ENCODE assay signal across 8 cellular contexts in the genomic region with DNA sequence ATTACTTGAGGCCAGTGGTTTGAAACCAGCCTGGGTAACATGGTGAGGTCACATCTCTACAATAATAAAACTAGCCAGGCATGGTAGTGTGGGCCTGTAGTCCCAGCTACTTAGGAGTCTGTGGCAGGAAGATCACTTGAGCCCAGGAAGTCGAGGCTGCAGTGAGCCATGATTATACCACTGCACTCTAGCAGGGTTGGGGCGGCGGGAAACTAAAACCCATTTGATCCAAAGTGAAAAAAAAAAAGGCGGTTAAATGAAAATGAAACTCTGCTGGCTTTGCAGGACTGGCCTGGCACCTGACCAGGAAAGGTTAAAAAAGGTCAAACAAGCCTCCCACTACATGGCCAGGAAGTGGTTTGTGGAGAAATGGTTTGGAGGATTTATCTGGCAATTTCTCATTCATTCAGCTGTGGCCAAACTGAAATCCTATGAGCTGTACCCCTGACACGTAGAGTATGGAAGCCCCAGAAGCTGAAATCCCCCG. TPM values are rescaled to one million over a fixed set of nuclear protein-coding genes. Genes with fewer than 3 reads are reported as not detected.
A peak's percentile ranks its signal among the peaks of the same experiment; 100 is the strongest.
DNase-seq lines count a peak whose midpoint lies in the region; ATAC-seq and TF ChIP-seq lines count a peak whose summit lies in the region.

No MANE protein-coding gene starts in this region.

- peak; percentile 13 for DNase-seq in GDM1 (lab: John Stamatoyannopoulos, UW)
- peak; percentile 66 for DNase-seq in activated CD8-positive, alpha-beta T cell treated with anti-CD3 and anti-CD28 coated beads for 36 hours
- peak; percentile 63 to 75 for DNase-seq in lung microvascular endothelial cell (ENCODE audit: low read depth in 2 of 2)
- DNase-seq in GM13977 (ENCODE audit: low spot score) = no peak
- no peak for DNase-seq in NCI-H1930 (lab: John Stamatoyannopoulos, UW)
- DNase-seq in NCI-H187 (lab: John Stamatoyannopoulos, UW) = no peak

- H3K9me3 Mint-ChIP-seq in activated CD8-positive, alpha-beta T cell treated with anti-CD3 and anti-CD28 coated beads for 36 hours = no peaks in the 10 kb centered on the region

- no peak for TF ChIP-seq CTCF in activated CD8-positive, alpha-beta T cell treated with anti-CD3 and anti-CD28 coated beads for 36 hours (IDR thresholded peaks at IDR 0.05)
- TF ChIP-seq CTCF in GM13977 (IDR thresholded peaks at IDR 0.05; ENCODE audit: extremely low read depth, insufficient read depth, missing control alignments) = no peak

- peak overlapping the region; percentile 32 for H3K4me3 Mint-ChIP-seq in activated CD8-positive, alpha-beta T cell treated with anti-CD3 and anti-CD28 coated beads for 36 hours

- POLR2A ChIA-PET in activated CD8-positive, alpha-beta T cell treated with anti-CD3 and anti-CD28 coated beads for 36 hours (lab: Charles Lee) = interaction anchor here (0.6 to 1.9 kb wide), 2 partner anchors 26 to 51 kb away, joined by 3 to 5 read pairs; a partner anchor contains a TSS

- ATAC-seq in HG03378 (IDR thresholded peaks at IDR 0.05; ENCODE audit: unreplicated experiment) = peak; percentile 40
- peak; percentile 63 for ATAC-seq in activated CD8-positive, alpha-beta T cell treated with anti-CD3 and anti-CD28 coated beads for 36 hours
- ATAC-seq in HG03095 (IDR thresholded peaks at IDR 0.05; ENCODE audit: unreplicated experiment) = no peak

- in situ Hi-C loops in GM13977 (cut with MboI; ENCODE audit: low pct_unique_long_range_greater_than_20kb, low sequenced_read_pairs, unreplicated experiment) = no loop called here

- intact Hi-C loops in activated CD8-positive, alpha-beta T cell treated with anti-CD3 and anti-CD28 coated beads for 36 hours (cut with micrococcal nuclease) = no loop called here

- H3K27ac Mint-ChIP-seq in activated CD8-positive, alpha-beta T cell treated with anti-CD3 and anti-CD28 coated beads for 36 hours = peak overlapping the region; percentile 83

- H3K36me3 Mint-ChIP-seq in activated CD8-positive, alpha-beta T cell treated with anti-CD3 and anti-CD28 coated beads for 36 hours (ENCODE audit: low read depth) = peaks cover 13% of the 10 kb centered on the region

- CTCF ChIA-PET in activated CD8-positive, alpha-beta T cell treated with anti-CD3 and anti-CD28 coated beads for 36 hours (lab: Charles Lee) = interaction anchor here (1.0 kb wide), 1 partner anchor 11 kb away, joined by 3 read pairs; no protein-coding TSS in a partner anchor

- H3K27me3 Mint-ChIP-seq in activated CD8-positive, alpha-beta T cell treated with anti-CD3 and anti-CD28 coated beads for 36 hours = no peaks in the 10 kb centered on the region

- peaks cover 42% of the 10 kb centered on the region for H3K4me1 Mint-ChIP-seq in activated CD8-positive, alpha-beta T cell treated with anti-CD3 and anti-CD28 coated beads for 36 hours (ENCODE audit: low read depth)

RNA-seq across cellular contexts. Expression of a gene that starts 36.6 kb away (rescaled TPM):
- total RNA-seq in activated CD8-positive, alpha-beta T cell treated with anti-CD3 and anti-CD28 coated beads for 36 hours = 10 to 100 TPM; 17.2 to 18.0 TPM
- 7.4 and 7.7 TPM in 2 replicates for total RNA-seq in lung microvascular endothelial cell

RNA-seq across cellular contexts. Expression of a gene that starts 50.7 kb away (rescaled TPM):
- total RNA-seq in activated CD8-positive, alpha-beta T cell treated with anti-CD3 and anti-CD28 coated beads for 36 hours = 1 to 10 TPM; 5.8 to 6.3 TPM
- total RNA-seq in lung microvascular endothelial cell = 1.3 and 2.6 TPM in 2 replicates

Comparison
In these comparisons a context has a peak if more than half of its experiments do, and no peak if none do; other contexts are left out.
1. DNase-seq: peak in GDM1 (single experiment), activated CD8-positive, alpha-beta T cell treated with anti-CD3 and anti-CD28 coated beads for 36 hours (single experiment) and lung microvascular endothelial cell (2 of 2); none in GM13977 (single experiment), NCI-H1930 (0 of 2) and NCI-H187 (0 of 2).